13 cellular contexts compared by ENCODE assay signal in the genomic region with DNA sequence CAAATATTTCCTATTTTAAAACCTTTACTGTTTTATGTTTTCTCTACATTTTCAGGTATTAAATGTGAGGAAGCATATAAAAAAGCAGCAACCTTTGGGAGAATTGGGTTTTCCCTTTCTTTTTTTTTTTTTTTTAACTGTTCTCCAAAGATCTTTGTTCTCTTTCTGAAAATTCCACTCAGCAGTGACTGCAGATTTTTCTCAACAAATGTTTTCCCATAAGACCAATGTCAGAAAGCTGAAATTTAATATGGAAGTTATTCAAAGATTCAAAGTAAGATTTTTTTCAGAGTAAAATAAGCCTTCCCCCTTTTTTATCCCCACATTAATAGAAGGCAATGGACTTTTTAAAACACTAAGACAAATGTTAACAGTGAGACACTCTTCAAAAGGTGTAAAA.
"Had no signal": no experiment of that assay in that cellular context is flagged by ENCODE, and none has a peak within 500 bp of the region (broad histone marks: within the 10 kb centered on the region; RNA-seq: fewer than 3 reads in every experiment).

No MANE protein-coding gene starts in this region.

- H3K27ac Mint-ChIP-seq: activated naive CD4-positive, alpha-beta T cell treated with anti-CD3 and anti-CD28 coated beads, Interleukin-2, amount 50 U/mL, for 72 hours; activated T-helper 2 cell treated with anti-CD3 and anti-CD28 coated beads, Interferon-gamma antibody, Interleukin-2, Interleukin-4, amounts not matched to agents 10 μg/mL and 5 μg/mL and 100 μg/mL, durations not matched to agents 14 hours and 24 hours and 36 hours; stimulated activated naive B cell treated with anti-CD40 and anti-IgM and Interleukin-4, amounts not matched to agents 10 μg/mL and 1 μg/mL and 100 μg/mL, for 72 hours; T-helper 2 cell treated with Interferon-gamma antibody and Interleukin-4, amounts not matched to agents 5 μg/mL and 100 μg/mL, for 36 hours had no signal

- ATAC-seq: stimulated activated naive B cell treated with anti-CD40 and anti-IgM and Interleukin-4, amounts not matched to agents 10 μg/mL and 1 μg/mL and 100 μg/mL, for 72 hours had no signal

- H3K27ac ChIP-seq: transverse colon had no signal

- H3K27me3 ChIP-seq: dorsolateral prefrontal cortex, right atrium auricular region, transverse colon had no signal

- H3K4me3 ChIP-seq: dorsolateral prefrontal cortex, right atrium auricular region, transverse colon had no signal

- H3K27me3 Mint-ChIP-seq: stimulated activated naive B cell treated with anti-CD40 and anti-IgM and Interleukin-4, amounts not matched to agents 10 μg/mL and 1 μg/mL and 100 μg/mL, for 72 hours had no signal

- DNase-seq: amygdala; dorsolateral prefrontal cortex; head of caudate nucleus; posterior cingulate gyrus; stimulated activated CD4-positive, alpha-beta T cell treated with anti-CD3 and anti-CD28 coated beads, Interleukin-1b, Interleukin-23, amount 100 ng/mL, for 48 hours; stimulated activated naive B cell treated with anti-CD40 and anti-IgM and Interleukin-4, amounts not matched to agents 10 μg/mL and 1 μg/mL and 100 μg/mL, for 72 hours; substantia nigra; SW 1271; transverse colon had no signal

- H3K4me3 Mint-ChIP-seq: stimulated activated naive B cell treated with anti-CD40 and anti-IgM and Interleukin-4, amounts not matched to agents 10 μg/mL and 1 μg/mL and 100 μg/mL, for 72 hours; T-helper 2 cell treated with Interferon-gamma antibody and Interleukin-4, amounts not matched to agents 5 μg/mL and 100 μg/mL, for 36 hours had no signal

- H3K4me1 ChIP-seq: right atrium auricular region, transverse colon had no signal

- H3K9me3 Mint-ChIP-seq: activated naive CD4-positive, alpha-beta T cell treated with anti-CD3 and anti-CD28 coated beads, Interleukin-2, amount 50 U/mL, for 72 hours; activated T-helper 2 cell treated with anti-CD3 and anti-CD28 coated beads, Interferon-gamma antibody, Interleukin-2, Interleukin-4, amounts not matched to agents 10 μg/mL and 5 μg/mL and 100 μg/mL, durations not matched to agents 14 hours and 24 hours and 36 hours; stimulated activated naive B cell treated with anti-CD40 and anti-IgM and Interleukin-4, amounts not matched to agents 10 μg/mL and 1 μg/mL and 100 μg/mL, for 72 hours; T-helper 2 cell treated with Interferon-gamma antibody and Interleukin-4, amounts not matched to agents 5 μg/mL and 100 μg/mL, for 36 hours had no signal

- H3K36me3 ChIP-seq: right atrium auricular region, transverse colon had no signal
